Comparison of ENCODE assay signal across 1 cellular context in the genomic region with DNA sequence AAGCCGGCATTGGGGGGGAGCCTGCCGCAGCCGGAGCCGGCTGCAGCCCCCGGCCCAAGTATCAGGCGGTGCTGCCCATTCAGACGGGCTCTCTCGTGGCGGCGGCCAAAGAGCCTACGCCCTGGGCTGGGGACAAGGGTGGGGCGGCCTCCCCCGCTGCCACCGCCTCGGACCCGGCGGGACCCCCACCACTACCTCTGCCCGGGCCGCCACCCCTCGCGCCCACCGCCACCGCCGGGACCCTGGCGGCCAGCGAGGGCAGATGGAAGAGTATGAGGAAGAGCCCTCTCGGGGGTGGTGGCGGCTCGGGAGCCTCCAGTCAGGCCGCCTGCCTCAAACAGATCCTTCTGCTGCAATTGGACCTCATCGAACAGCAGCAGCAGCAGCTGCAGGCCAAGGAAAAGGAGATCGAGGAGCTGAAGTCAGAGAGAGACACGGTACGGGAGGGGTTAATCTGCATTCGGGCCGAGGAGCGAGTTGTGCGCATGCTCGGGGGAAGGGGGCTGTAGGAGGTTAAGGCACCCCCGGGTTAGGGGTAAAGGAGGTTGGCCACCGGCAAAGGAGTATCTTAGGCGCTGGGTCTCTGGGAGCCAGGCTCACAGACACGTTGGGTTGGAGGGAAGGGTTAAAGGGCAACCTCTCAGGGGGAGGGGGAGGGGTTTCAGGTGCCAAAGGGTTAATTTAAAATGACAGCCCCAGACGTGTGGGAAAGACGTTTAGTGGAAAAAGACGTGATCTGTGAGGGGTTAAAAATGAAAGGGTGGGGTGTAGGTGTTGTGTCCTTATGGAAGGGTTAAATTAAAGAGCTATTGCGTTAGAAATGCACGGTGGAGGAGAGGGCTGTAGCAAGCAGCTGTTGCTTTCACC.
TF ChIP-seq lines count a peak whose summit lies in the region.

No MANE protein-coding gene starts in this region.

TF ChIP-seq in HEK293, 187 proteins besides CTCF, POLR2A, EP300 and RAD21 (continued from another document):
- no peak for TF ChIP-seq PRDM6 (tag by site-specific recombination; IDR thresholded peaks at IDR 0.05)
- no peak for TF ChIP-seq ZNF658 (tag by site-specific recombination; IDR thresholded peaks at IDR 0.05)
- peak; percentile 94 for TF ChIP-seq SCRT2 (tag by site-specific recombination; IDR thresholded peaks at IDR 0.05)
- TF ChIP-seq ZNF785 (tag by site-specific recombination; IDR thresholded peaks at IDR 0.05) = no peak
- no peak for TF ChIP-seq ZNF121 (tag by site-specific recombination; IDR thresholded peaks at IDR 0.05)
- TF ChIP-seq ZNF449 (tag by site-specific recombination; IDR thresholded peaks at IDR 0.05) = peak; percentile 52; the same call in 1 of the 2 replicates
- no peak for TF ChIP-seq ZNF776 (tag by site-specific recombination; IDR thresholded peaks at IDR 0.05; ENCODE audit: borderline replicate concordance)
- TF ChIP-seq SP7 (tag by site-specific recombination; IDR thresholded peaks at IDR 0.05) = peak; percentile 77; the same call in 1 of the 2 replicates
- TF ChIP-seq, protein P1, sequence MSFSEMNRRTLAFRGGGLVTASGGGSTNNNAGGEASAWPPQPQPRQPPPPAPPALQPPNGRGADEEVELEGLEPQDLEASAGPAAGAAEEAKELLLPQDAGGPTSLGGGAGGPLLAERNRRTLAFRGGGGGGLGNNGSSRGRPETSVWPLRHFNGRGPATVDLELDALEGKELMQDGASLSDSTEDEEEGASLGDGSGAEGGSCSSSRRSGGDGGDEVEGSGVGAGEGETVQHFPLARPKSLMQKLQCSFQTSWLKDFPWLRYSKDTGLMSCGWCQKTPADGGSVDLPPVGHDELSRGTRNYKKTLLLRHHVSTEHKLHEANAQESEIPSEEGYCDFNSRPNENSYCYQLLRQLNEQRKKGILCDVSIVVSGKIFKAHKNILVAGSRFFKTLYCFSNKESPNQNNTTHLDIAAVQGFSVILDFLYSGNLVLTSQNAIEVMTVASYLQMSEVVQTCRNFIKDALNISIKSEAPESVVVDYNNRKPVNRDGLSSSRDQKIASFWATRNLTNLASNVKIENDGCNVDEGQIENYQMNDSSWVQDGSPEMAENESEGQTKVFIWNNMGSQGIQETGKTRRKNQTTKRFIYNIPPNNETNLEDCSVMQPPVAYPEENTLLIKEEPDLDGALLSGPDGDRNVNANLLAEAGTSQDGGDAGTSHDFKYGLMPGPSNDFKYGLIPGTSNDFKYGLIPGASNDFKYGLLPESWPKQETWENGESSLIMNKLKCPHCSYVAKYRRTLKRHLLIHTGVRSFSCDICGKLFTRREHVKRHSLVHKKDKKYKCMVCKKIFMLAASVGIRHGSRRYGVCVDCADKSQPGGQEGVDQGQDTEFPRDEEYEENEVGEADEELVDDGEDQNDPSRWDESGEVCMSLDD (tag by site-specific recombination; IDR thresholded peaks at IDR 0.05) = peak; percentile 78
- TF ChIP-seq MZF1 (tag by site-specific recombination; IDR thresholded peaks at IDR 0.05; ENCODE audit: borderline replicate concordance) = no peak
- TF ChIP-seq ELK4 (IDR thresholded peaks at IDR 0.05; ENCODE audit: borderline replicate concordance, low read depth, low read length) = no peak
- TF ChIP-seq ZFHX2 (tag by site-specific recombination; conservative IDR thresholded peaks at IDR 0.05) = peak; percentile 67; the same call in 1 of the 2 replicates
- 0 out of 2 replicates have a peak, but pooled peaks have one; percentile 40 for TF ChIP-seq ZNF664 (tag by site-specific recombination; IDR thresholded peaks at IDR 0.05)
- no peak for TF ChIP-seq ZNF626 (tag by site-specific recombination; IDR thresholded peaks at IDR 0.05)
- no peak for TF ChIP-seq ZNF223 (tag by site-specific recombination; IDR thresholded peaks at IDR 0.05)
- TF ChIP-seq ZBTB44 (tag by site-specific recombination; IDR thresholded peaks at IDR 0.05) = no peak
- peak; percentile 36; the same call in 1 of the 2 replicates for TF ChIP-seq ZNF391 (tag by site-specific recombination; IDR thresholded peaks at IDR 0.05; ENCODE audit: borderline replicate concordance, low read depth)
- TF ChIP-seq ZNF596 (tag by site-specific recombination; IDR thresholded peaks at IDR 0.05) = no peak
- TF ChIP-seq, protein P2, sequence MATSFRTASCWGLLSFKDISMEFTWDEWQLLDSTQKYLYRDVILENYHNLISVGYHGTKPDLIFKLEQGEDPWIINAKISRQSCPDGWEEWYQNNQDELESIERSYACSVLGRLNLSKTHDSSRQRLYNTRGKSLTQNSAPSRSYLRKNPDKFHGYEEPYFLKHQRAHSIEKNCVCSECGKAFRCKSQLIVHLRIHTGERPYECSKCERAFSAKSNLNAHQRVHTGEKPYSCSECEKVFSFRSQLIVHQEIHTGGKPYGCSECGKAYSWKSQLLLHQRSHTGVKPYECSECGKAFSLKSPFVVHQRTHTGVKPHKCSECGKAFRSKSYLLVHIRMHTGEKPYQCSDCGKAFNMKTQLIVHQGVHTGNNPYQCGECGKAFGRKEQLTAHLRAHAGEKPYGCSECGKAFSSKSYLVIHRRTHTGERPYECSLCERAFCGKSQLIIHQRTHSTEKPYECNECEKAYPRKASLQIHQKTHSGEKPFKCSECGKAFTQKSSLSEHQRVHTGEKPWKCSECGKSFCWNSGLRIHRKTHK (tag by site-specific recombination; IDR thresholded peaks at IDR 0.05) = no peak
- no peak for TF ChIP-seq ZNF404 (tag by site-specific recombination; IDR thresholded peaks at IDR 0.05)
- TF ChIP-seq SCRT1 (tag by site-specific recombination; IDR thresholded peaks at IDR 0.05; ENCODE audit: borderline replicate concordance) = peak; percentile 63; the same call in 1 of the 2 replicates
- no peak for TF ChIP-seq ZNF521 (tag by site-specific recombination; IDR thresholded peaks at IDR 0.05)
- TF ChIP-seq ZNF416 (tag by site-specific recombination; IDR thresholded peaks at IDR 0.05) = no peak
- TF ChIP-seq ZNF24 (tag by site-specific recombination; IDR thresholded peaks at IDR 0.05) = peak; percentile 62; the same call in 1 of the 2 replicates
- TF ChIP-seq ZXDB (tag by site-specific recombination; IDR thresholded peaks at IDR 0.05) = no peak; the same call in 1 of the 2 replicates
- no peak for TF ChIP-seq ZBTB1 (tag by site-specific recombination; IDR thresholded peaks at IDR 0.05)
- TF ChIP-seq, protein P3, sequence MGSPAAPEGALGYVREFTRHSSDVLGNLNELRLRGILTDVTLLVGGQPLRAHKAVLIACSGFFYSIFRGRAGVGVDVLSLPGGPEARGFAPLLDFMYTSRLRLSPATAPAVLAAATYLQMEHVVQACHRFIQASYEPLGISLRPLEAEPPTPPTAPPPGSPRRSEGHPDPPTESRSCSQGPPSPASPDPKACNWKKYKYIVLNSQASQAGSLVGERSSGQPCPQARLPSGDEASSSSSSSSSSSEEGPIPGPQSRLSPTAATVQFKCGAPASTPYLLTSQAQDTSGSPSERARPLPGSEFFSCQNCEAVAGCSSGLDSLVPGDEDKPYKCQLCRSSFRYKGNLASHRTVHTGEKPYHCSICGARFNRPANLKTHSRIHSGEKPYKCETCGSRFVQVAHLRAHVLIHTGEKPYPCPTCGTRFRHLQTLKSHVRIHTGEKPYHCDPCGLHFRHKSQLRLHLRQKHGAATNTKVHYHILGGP (tag by site-specific recombination; IDR thresholded peaks at IDR 0.05) = no peak
